Comparison of ENCODE assay signal across 17 cellular contexts in genomic region chr20:23644159-23644558, GRCh38. TPM values are rescaled to one million over a fixed set of nuclear protein-coding genes. Genes with fewer than 3 reads are reported as not detected.
DNase-seq lines count a peak whose midpoint lies in the region; ATAC-seq and TF ChIP-seq lines count a peak whose summit lies in the region.
"Had no signal": no experiment of that assay in that cellular context is flagged by ENCODE, and none has a peak within 500 bp of the region (broad histone marks: within the 10 kb centered on the region; RNA-seq: fewer than 3 reads in every experiment).

No MANE protein-coding gene starts in this region.

- no peaks in the 10 kb centered on the region for H3K36me3 ChIP-seq in heart left ventricle
- H3K36me3 ChIP-seq in BE2C: no peaks in the 10 kb centered on the region

- no peaks in the 10 kb centered on the region for H3K27me3 ChIP-seq in heart left ventricle
- H3K27me3 ChIP-seq in BE2C: no peaks in the 10 kb centered on the region

- ATAC-seq in heart left ventricle (no peak), GM19351 (IDR thresholded peaks at IDR 0.05; ENCODE audit: unreplicated experiment) (peak; percentile 40)
- peak; percentile 36 to 48 for ATAC-seq in stimulated activated naive B cell treated with anti-CD40 and anti-IgM and Interleukin-4, amounts not matched to agents 10 μg/mL and 1 μg/mL and 100 μg/mL, for 72 hours (replicated peaks)
- ATAC-seq: CD8-positive, alpha-beta T cell had no signal

- H3K36me3 Mint-ChIP-seq in dendritic cell treated with granulocyte-macrophage colony-stimulating factor and Interleukin-4, amounts not matched to agents 40 ng/mL and 50 ng/mL, for 4 days (ENCODE audit: low read depth): no peaks in the 10 kb centered on the region
- H3K36me3 Mint-ChIP-seq in stimulated activated naive B cell treated with anti-CD40 and anti-IgM and Interleukin-4, amounts not matched to agents 10 μg/mL and 1 μg/mL and 100 μg/mL, for 72 hours: no peaks in the 10 kb centered on the region
- H3K36me3 Mint-ChIP-seq: CD8-positive, alpha-beta T cell had no signal

- WGBS in heart left ventricle, 4 donors: 95 to 97% (median 96%) methylated on average over 7 of the region's 7 CpGs

- peaks cover 87% of the 10 kb centered on the region for H3K4me1 Mint-ChIP-seq in dendritic cell treated with granulocyte-macrophage colony-stimulating factor and Interleukin-4, amounts not matched to agents 40 ng/mL and 50 ng/mL, for 4 days (ENCODE audit: low read depth)
- peaks cover 9 to 47% of the 10 kb centered on the region in 2 donors for H3K4me1 Mint-ChIP-seq in stimulated activated naive B cell treated with anti-CD40 and anti-IgM and Interleukin-4, amounts not matched to agents 10 μg/mL and 1 μg/mL and 100 μg/mL, for 72 hours

- H3K9me3 Mint-ChIP-seq in dendritic cell treated with granulocyte-macrophage colony-stimulating factor and Interleukin-4, amounts not matched to agents 40 ng/mL and 50 ng/mL, for 4 days: no peaks in the 10 kb centered on the region
- peaks cover 0 to 3% of the 10 kb centered on the region in 2 donors for H3K9me3 Mint-ChIP-seq in stimulated activated naive B cell treated with anti-CD40 and anti-IgM and Interleukin-4, amounts not matched to agents 10 μg/mL and 1 μg/mL and 100 μg/mL, for 72 hours
- H3K9me3 Mint-ChIP-seq: CD8-positive, alpha-beta T cell; H9 had no signal

- DNase-seq in cardiac septum (ENCODE audit: low spot score) (peak; percentile 7), heart left ventricle (no peak), kidney glomerular epithelial cell (lab: John Stamatoyannopoulos, UW) (no peak), hypothalamus (lab: John Stamatoyannopoulos, UW) (no peak), BE2C (no peak)
- no peak for DNase-seq in stimulated activated naive B cell treated with anti-CD40 and anti-IgM and Interleukin-4, amounts not matched to agents 10 μg/mL and 1 μg/mL and 100 μg/mL, for 72 hours
- DNase-seq: CD8-positive, alpha-beta T cell; COR-L47; DMS153; DMS79 treated with DMSO at 0.1 percent for 48 hours; EL; H9 had no signal

- intact Hi-C loops in cardiac septum (cut with DNase I): no loop called here
- intact Hi-C loops in heart left ventricle (cut with DNase I): no loop called here
- intact Hi-C loops in dendritic cell treated with granulocyte-macrophage colony-stimulating factor and Interleukin-4, amounts not matched to agents 40 ng/mL and 50 ng/mL, for 4 days (cut with micrococcal nuclease): loop anchor here (10.0 kb wide), 2 partner anchors 1671 to 1981 kb away; partner anchors contain the start of gene NANP

- H3K4me1 ChIP-seq in heart left ventricle: peaks cover 0 to 58% (median 7%) of the 10 kb centered on the region in 12 donors
- H3K4me1 ChIP-seq in BE2C: no peaks in the 10 kb centered on the region

- H3K4me3 ChIP-seq in heart left ventricle: no peak overlapping the region
- H3K4me3 ChIP-seq in BE2C (ENCODE audit: low read depth, low read length): no peak overlapping the region

- TF ChIP-seq CTCF in heart left ventricle (IDR thresholded peaks at IDR 0.05) (no peak), BE2C (IDR thresholded peaks at IDR 0.05; ENCODE audit: low read depth, low read length) (no peak)

- no peak overlapping the region for H3K27ac ChIP-seq in heart left ventricle
- H3K27ac ChIP-seq: 22Rv1, C4-2B had no signal

- no peak overlapping the region for H3K4me3 Mint-ChIP-seq in dendritic cell treated with granulocyte-macrophage colony-stimulating factor and Interleukin-4, amounts not matched to agents 40 ng/mL and 50 ng/mL, for 4 days
- no peak overlapping the region for H3K4me3 Mint-ChIP-seq in stimulated activated naive B cell treated with anti-CD40 and anti-IgM and Interleukin-4, amounts not matched to agents 10 μg/mL and 1 μg/mL and 100 μg/mL, for 72 hours
- H3K4me3 Mint-ChIP-seq: CD8-positive, alpha-beta T cell; H9 had no signal

- no peak for TF ChIP-seq POLR2A in heart left ventricle (IDR thresholded peaks at IDR 0.05)

- no peaks in the 10 kb centered on the region for H3K9me3 ChIP-seq in heart left ventricle
- H3K9me3 ChIP-seq in BE2C: no peaks in the 10 kb centered on the region; the same call in 1 of the 2 replicates

- H3K27me3 Mint-ChIP-seq in dendritic cell treated with granulocyte-macrophage colony-stimulating factor and Interleukin-4, amounts not matched to agents 40 ng/mL and 50 ng/mL, for 4 days: no peaks in the 10 kb centered on the region
- H3K27me3 Mint-ChIP-seq in stimulated activated naive B cell treated with anti-CD40 and anti-IgM and Interleukin-4, amounts not matched to agents 10 μg/mL and 1 μg/mL and 100 μg/mL, for 72 hours: peaks cover 5 to 7% of the 10 kb centered on the region in 2 donors

- H3K27ac Mint-ChIP-seq in dendritic cell treated with granulocyte-macrophage colony-stimulating factor and Interleukin-4, amounts not matched to agents 40 ng/mL and 50 ng/mL, for 4 days: peak overlapping the region; percentile 94
- H3K27ac Mint-ChIP-seq in stimulated activated naive B cell treated with anti-CD40 and anti-IgM and Interleukin-4, amounts not matched to agents 10 μg/mL and 1 μg/mL and 100 μg/mL, for 72 hours: no peak overlapping the region
- H3K27ac Mint-ChIP-seq: CD8-positive, alpha-beta T cell; H9 had no signal

RNA-seq across cellular contexts. Expression of gene CST3, which starts 6.4 kb away (rescaled TPM):
- total RNA-seq in cardiac septum (486 TPM), heart left ventricle (1,000 to 10,000 TPM in 3 of 9 donors, 100 to 1,000 TPM in 6; 482 to 1,194 (median 708) TPM)
- 100 to 1,000 TPM; 240 to 611 TPM for polyA plus RNA-seq in heart left ventricle
- polyA plus RNA-seq in BE2C (2012; ENCODE audit: insufficient read depth, insufficient read length, low read depth): 253 TPM

RNA-seq across cellular contexts. Expression of gene CST9, which starts 38.4 kb away (rescaled TPM):
- total RNA-seq in cardiac septum: not detected
- total RNA-seq in heart left ventricle: not detected
- not detected for polyA plus RNA-seq in heart left ventricle
- polyA plus RNA-seq in BE2C (2012; ENCODE audit: insufficient read depth, insufficient read length, low read depth): not detected
- total RNA-seq: CD8-positive, alpha-beta T cell; H9; HT1080 had no signal

RNA-seq across cellular contexts. Expression of gene CST4, which starts 44.7 kb away (rescaled TPM):
- total RNA-seq in cardiac septum: not detected
- total RNA-seq in heart left ventricle: not detected
- polyA plus RNA-seq in heart left ventricle: not detected
- not detected for polyA plus RNA-seq in BE2C (2012; ENCODE audit: insufficient read depth, insufficient read length, low read depth)
- total RNA-seq: CD8-positive, alpha-beta T cell; H9; HT1080 had no signal

Comparison
In these comparisons a context has a peak if more than half of its experiments do, and no peak if none do; other contexts are left out.
1. ATAC-seq: peak in GM19351 (single experiment) and stimulated activated naive B cell treated with anti-CD40 and anti-IgM and Interleukin-4, amounts not matched to agents 10 μg/mL and 1 μg/mL and 100 μg/mL, for 72 hours (2 of 2); none in heart left ventricle (0 of 4).